In the genomic region with DNA sequence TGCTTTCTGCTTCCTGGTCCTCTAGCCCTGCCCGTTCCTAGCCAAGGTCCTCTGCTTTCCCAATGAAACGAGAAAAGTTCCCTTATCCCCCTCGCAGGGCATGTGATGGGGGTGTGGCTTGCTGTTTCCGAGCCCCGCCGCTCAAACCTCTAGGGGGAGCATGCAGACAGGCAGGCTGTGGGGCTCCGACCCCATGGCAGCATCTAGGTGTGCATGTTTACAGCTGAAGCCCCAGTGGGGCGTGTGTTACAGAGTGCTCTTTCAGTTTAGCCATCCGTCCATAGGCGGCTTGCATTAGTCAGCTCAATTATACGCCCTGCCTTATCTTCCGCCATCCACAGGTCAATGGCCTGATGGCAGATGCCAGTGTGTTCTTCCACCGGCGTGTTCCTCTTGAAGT, we compare ENCODE assay signal across 1 cellular context.
TF ChIP-seq lines count a peak whose summit lies in the region.

No MANE protein-coding gene starts in this region.

TF ChIP-seq in WTC11, 78 proteins besides CTCF, POLR2A, EP300 and RAD21 (continued from another document):
- TF ChIP-seq ATF2 (CRISPR knock-in tag; IDR thresholded peaks at IDR 0.05; ENCODE audit: borderline replicate concordance, low read depth) = no peak
- no peak for TF ChIP-seq ERG (CRISPR knock-in tag; IDR thresholded peaks at IDR 0.05)
- TF ChIP-seq ZNF263 (CRISPR knock-in tag; IDR thresholded peaks at IDR 0.05; ENCODE audit: low read depth) = no peak
TF ChIP-seq in WTC11: peak in this region for 4.
